Comparison of ENCODE assay signal across 1 cellular context in the genomic region with DNA sequence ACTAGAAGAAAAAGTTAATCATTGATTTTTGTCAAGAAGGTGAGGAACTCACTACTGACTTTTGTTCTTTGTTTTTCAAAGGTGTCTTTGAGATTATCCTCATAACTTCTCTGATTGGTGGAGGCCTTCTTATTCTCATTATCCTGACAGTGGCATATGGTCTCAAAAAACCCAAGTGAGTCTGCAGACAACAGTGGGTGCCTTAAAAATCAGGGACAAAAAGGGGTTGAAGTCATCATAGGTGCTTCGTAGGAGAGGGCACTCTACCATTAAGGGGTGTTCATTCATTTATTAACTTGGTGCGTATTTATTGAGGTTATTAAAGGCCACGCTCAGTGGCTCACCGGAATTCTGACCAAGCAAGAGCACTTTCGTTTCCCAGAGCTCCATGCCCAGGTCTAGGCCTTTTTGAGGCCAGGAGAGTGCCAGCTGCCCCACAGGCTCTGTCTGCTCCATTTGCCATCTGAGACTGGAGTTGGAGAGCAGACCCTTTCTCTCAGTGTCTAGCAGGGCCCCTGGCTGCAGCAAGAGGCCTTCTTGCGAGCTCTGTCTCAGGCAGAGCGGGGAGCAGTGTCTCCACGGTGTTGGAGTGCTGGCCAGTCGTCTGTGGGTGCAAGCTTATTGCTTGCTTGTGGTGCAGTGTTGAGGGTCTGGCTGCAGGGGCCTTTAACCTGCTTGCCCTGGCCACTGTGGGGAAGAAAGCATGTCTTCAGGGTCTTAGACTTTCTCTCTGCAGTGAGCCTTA.
TF ChIP-seq lines count a peak whose summit lies in the region.

No MANE protein-coding gene starts in this region.

TF ChIP-seq in A549, 52 proteins besides CTCF, POLR2A, EP300 and RAD21 (continued from another document):
- TF ChIP-seq REST (IDR thresholded peaks at IDR 0.05) (no peak), RFX5 (IDR thresholded peaks at IDR 0.05) (no peak), HOXB13 (CRISPR knock-in tag; IDR thresholded peaks at IDR 0.05; ENCODE audit: low read depth) (no peak), CHD4 (IDR thresholded peaks at IDR 0.05; ENCODE audit: borderline replicate concordance) (no peak), TP53 (CRISPR knock-in tag; IDR thresholded peaks at IDR 0.05) (no peak), JUN (IDR thresholded peaks at IDR 0.05) (no peak), HMGXB4 (CRISPR knock-in tag; IDR thresholded peaks at IDR 0.05; ENCODE audit: borderline replicate concordance) (no peak)
